Comparison of ENCODE assay signal across 38 cellular contexts in the genomic region with DNA sequence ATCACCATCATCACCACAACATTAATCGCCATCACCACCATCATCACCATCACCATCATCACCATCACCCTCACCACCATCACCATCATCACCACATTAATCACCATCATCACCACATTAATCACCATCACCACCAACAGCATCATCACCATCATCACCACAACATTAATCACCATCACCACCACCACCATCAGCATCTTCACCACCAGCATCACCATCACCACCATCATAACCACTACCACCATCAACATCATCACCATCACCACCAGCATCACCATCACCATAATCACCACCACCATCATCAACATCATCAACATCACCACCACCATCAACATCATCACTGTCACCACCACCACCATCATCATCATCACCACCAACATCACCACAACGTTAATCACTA.
"Had no signal": no experiment of that assay in that cellular context is flagged by ENCODE, and none has a peak within 500 bp of the region (broad histone marks: within the 10 kb centered on the region; RNA-seq: fewer than 3 reads in every experiment).

No MANE protein-coding gene starts in this region.

- H3K27ac Mint-ChIP-seq: activated B cell treated with CpG ODN at 0.5 μM for 24 hours; activated CD4-positive, alpha-beta memory T cell treated with anti-CD3 and anti-CD28 coated beads for 36 hours; activated CD8-positive, alpha-beta memory T cell treated with anti-CD3 and anti-CD28 coated beads, Interleukin-2, amount 10 ng/mL, durations not matched to agents 7 days and 5 days; activated CD8-positive, alpha-beta T cell treated with anti-CD3 and anti-CD28 coated beads, Interleukin-2, amount 10 ng/mL, durations not matched to agents 7 days and 5 days; activated naive CD4-positive, alpha-beta T cell treated with anti-CD3 and anti-CD28 coated beads, Interleukin-2, amount 10 ng/mL, durations not matched to agents 7 days and 5 days; activated naive CD4-positive, alpha-beta T cell treated with anti-CD3 and anti-CD28 coated beads, Interleukin-2, amount 50 U/mL, for 72 hours; activated naive CD8-positive, alpha-beta T cell treated with anti-CD3 and anti-CD28 coated beads, Interleukin-2, amount 10 ng/mL, durations not matched to agents 7 days and 5 days; activated T-helper 1 cell treated with anti-CD3 and anti-CD28 coated beads, Interleukin-12 subunit alpha, Interleukin-12 subunit beta, Interleukin-2, Interleukin-4 antibody, amounts not matched to agents 30 ng/mL and 10 ng/mL and 1 ng/mL, durations not matched to agents 14 hours and 24 hours and 36 hours; activated T-helper 2 cell treated with anti-CD3 and anti-CD28 coated beads, Interferon-gamma antibody, Interleukin-2, Interleukin-4, amounts not matched to agents 10 μg/mL and 5 μg/mL and 100 μg/mL, durations not matched to agents 14 hours and 24 hours and 36 hours; brain; dendritic cell treated with granulocyte-macrophage colony-stimulating factor and Interleukin-4, amounts not matched to agents 40 ng/mL and 50 ng/mL, for 4 days; endodermal cell; T-helper 17 cell; T-helper 2 cell treated with Interferon-gamma antibody and Interleukin-4, amounts not matched to agents 5 μg/mL and 100 μg/mL, for 36 hours had no signal

- H3K36me3 Mint-ChIP-seq: activated CD4-positive, alpha-beta memory T cell treated with anti-CD3 and anti-CD28 coated beads for 36 hours; activated CD8-positive, alpha-beta memory T cell treated with anti-CD3 and anti-CD28 coated beads, Interleukin-2, amount 10 ng/mL, durations not matched to agents 7 days and 5 days; activated naive CD4-positive, alpha-beta T cell treated with anti-CD3 and anti-CD28 coated beads, Interleukin-2, amount 50 U/mL, for 72 hours; brain had no signal

- H3K36me3 ChIP-seq: ascending aorta, breast epithelium, cardiac muscle cell, gastrocnemius medialis, heart left ventricle, WERI-Rb-1 had no signal

- H3K4me1 ChIP-seq: breast epithelium, gastrocnemius medialis had no signal

- H3K4me1 Mint-ChIP-seq: T-helper 17 cell had no signal

- H3K9me3 Mint-ChIP-seq: activated B cell treated with CpG ODN at 0.5 μM for 24 hours; activated CD4-positive, alpha-beta memory T cell treated with anti-CD3 and anti-CD28 coated beads for 36 hours; activated naive CD4-positive, alpha-beta T cell treated with anti-CD3 and anti-CD28 coated beads, Interleukin-2, amount 10 ng/mL, durations not matched to agents 7 days and 5 days; activated naive CD8-positive, alpha-beta T cell treated with anti-CD3 and anti-CD28 coated beads, Interleukin-2, amount 10 ng/mL, durations not matched to agents 7 days and 5 days; activated T-helper 1 cell treated with anti-CD3 and anti-CD28 coated beads, Interleukin-12 subunit alpha, Interleukin-12 subunit beta, Interleukin-2, Interleukin-4 antibody, amounts not matched to agents 30 ng/mL and 10 ng/mL and 1 ng/mL, durations not matched to agents 14 hours and 24 hours and 36 hours; activated T-helper 2 cell treated with anti-CD3 and anti-CD28 coated beads, Interferon-gamma antibody, Interleukin-2, Interleukin-4, amounts not matched to agents 10 μg/mL and 5 μg/mL and 100 μg/mL, durations not matched to agents 14 hours and 24 hours and 36 hours; brain; dendritic cell treated with granulocyte-macrophage colony-stimulating factor and Interleukin-4, amounts not matched to agents 40 ng/mL and 50 ng/mL, for 4 days; endodermal cell; T-helper 2 cell treated with Interferon-gamma antibody and Interleukin-4, amounts not matched to agents 5 μg/mL and 100 μg/mL, for 36 hours had no signal

- H3K9me3 ChIP-seq: ascending aorta, breast epithelium, gastrocnemius medialis, heart left ventricle had no signal

- ATAC-seq: activated CD8-positive, alpha-beta memory T cell treated with anti-CD3 and anti-CD28 coated beads, Interleukin-2, amount 10 ng/mL, durations not matched to agents 7 days and 5 days; activated CD8-positive, alpha-beta T cell treated with anti-CD3 and anti-CD28 coated beads, Interleukin-2, amount 10 ng/mL, durations not matched to agents 7 days and 5 days; esophagus mucosa; foreskin keratinocyte; gastrocnemius medialis; heart left ventricle; T-helper 17 cell had no signal

- H3K27me3 ChIP-seq: ascending aorta, breast epithelium, cardiac muscle cell, dorsolateral prefrontal cortex, foreskin keratinocyte, gastrocnemius medialis, heart left ventricle had no signal

- H3K4me3 Mint-ChIP-seq: activated B cell treated with CpG ODN at 0.5 μM for 24 hours; activated CD4-positive, alpha-beta memory T cell treated with anti-CD3 and anti-CD28 coated beads for 36 hours; activated CD8-positive, alpha-beta memory T cell treated with anti-CD3 and anti-CD28 coated beads, Interleukin-2, amount 10 ng/mL, durations not matched to agents 7 days and 5 days; activated CD8-positive, alpha-beta T cell treated with anti-CD3 and anti-CD28 coated beads, Interleukin-2, amount 10 ng/mL, durations not matched to agents 7 days and 5 days; activated naive CD4-positive, alpha-beta T cell treated with anti-CD3 and anti-CD28 coated beads, Interleukin-2, amount 10 ng/mL, durations not matched to agents 7 days and 5 days; activated naive CD8-positive, alpha-beta T cell treated with anti-CD3 and anti-CD28 coated beads, Interleukin-2, amount 10 ng/mL, durations not matched to agents 7 days and 5 days; activated T-helper 1 cell treated with anti-CD3 and anti-CD28 coated beads, Interleukin-12 subunit alpha, Interleukin-12 subunit beta, Interleukin-2, Interleukin-4 antibody, amounts not matched to agents 30 ng/mL and 10 ng/mL and 1 ng/mL, durations not matched to agents 14 hours and 24 hours and 36 hours; brain; dendritic cell treated with granulocyte-macrophage colony-stimulating factor and Interleukin-4, amounts not matched to agents 40 ng/mL and 50 ng/mL, for 4 days; endodermal cell; T-helper 17 cell; T-helper 2 cell treated with Interferon-gamma antibody and Interleukin-4, amounts not matched to agents 5 μg/mL and 100 μg/mL, for 36 hours had no signal

- H3K27ac ChIP-seq: ascending aorta, breast epithelium, cardiac muscle cell, coronary artery, dorsolateral prefrontal cortex, foreskin keratinocyte, gastrocnemius medialis, WERI-Rb-1 had no signal

- DNase-seq: activated B cell treated with CpG ODN at 0.5 μM for 24 hours; activated CD4-positive, alpha-beta memory T cell treated with anti-CD3 and anti-CD28 coated beads for 36 hours; activated CD4-positive, alpha-beta T cell treated with anti-CD3 and anti-CD28 coated beads for 1 hour; activated CD4-positive, alpha-beta T cell treated with anti-CD3 and anti-CD28 coated beads for 4 hours; activated CD4-positive, alpha-beta T cell treated with anti-CD3 and anti-CD28 coated beads, Interleukin-2, amount 50 U/mL, for 1 hour; activated CD8-positive, alpha-beta memory T cell treated with anti-CD3 and anti-CD28 coated beads, Interleukin-2, amount 10 ng/mL, durations not matched to agents 7 days and 5 days; activated CD8-positive, alpha-beta memory T cell treated with anti-CD3 and anti-CD28 coated beads, Interleukin-2, amount 50 U/mL, for 4 hours; activated CD8-positive, alpha-beta T cell treated with anti-CD3 and anti-CD28 coated beads, Interleukin-2, amount 10 ng/mL, durations not matched to agents 7 days and 5 days; activated gamma-delta T cell; activated naive CD4-positive, alpha-beta T cell; activated naive CD4-positive, alpha-beta T cell treated with anti-CD3 and anti-CD28 coated beads, Interleukin-2, amount 10 ng/mL, durations not matched to agents 7 days and 5 days; activated naive CD8-positive, alpha-beta T cell treated with anti-CD3 and anti-CD28 coated beads, Interleukin-2, amount 10 ng/mL, durations not matched to agents 7 days and 5 days; activated T-cell treated with anti-CD3 and anti-CD28 coated beads, Interleukin-2, amount 50 U/mL, for 1 hour; activated T-cell treated with anti-CD3 and anti-CD28 coated beads, Interleukin-2, amount 50 U/mL, for 48 hours; central memory CD4-positive, alpha-beta T cell; cerebellar nuclear complex; dorsolateral prefrontal cortex; effector memory CD4-positive, alpha-beta T cell; endodermal cell; foreskin keratinocyte; gastrocnemius medialis; glutamatergic neuron; heart left ventricle; T-helper 1 cell; T-helper 17 cell; T1000; WERI-Rb-1 had no signal

- H3K27me3 Mint-ChIP-seq: activated B cell treated with CpG ODN at 0.5 μM for 24 hours; dendritic cell treated with granulocyte-macrophage colony-stimulating factor and Interleukin-4, amounts not matched to agents 40 ng/mL and 50 ng/mL, for 4 days; T-helper 17 cell had no signal

- H3K4me3 ChIP-seq: ascending aorta, breast epithelium, cardiac muscle cell, coronary artery, dorsolateral prefrontal cortex, gastrocnemius medialis, heart left ventricle had no signal
